ENCODE assay signal across 26 cellular contexts in the genomic region with DNA sequence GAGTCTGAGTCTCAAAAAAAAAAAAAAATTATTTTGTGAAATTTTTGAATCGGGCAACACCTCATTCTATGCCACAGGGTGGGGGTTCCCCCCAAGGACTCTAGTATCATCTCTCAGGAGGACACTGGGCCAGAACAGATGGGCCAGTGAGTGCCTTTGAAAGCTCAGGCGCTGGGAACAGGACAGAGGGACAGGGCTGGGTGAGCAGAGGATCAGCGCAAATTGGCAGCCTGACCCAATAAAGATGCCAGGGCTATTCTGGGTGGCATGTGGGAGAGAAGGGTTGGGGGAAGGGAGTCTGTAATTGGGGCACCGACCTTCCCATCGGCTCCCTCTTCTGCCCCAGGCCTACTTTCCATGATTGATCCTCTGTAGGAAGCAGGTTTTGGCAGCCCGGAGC. TPM values are rescaled to one million over a fixed set of nuclear protein-coding genes. Genes with fewer than 3 reads are reported as not detected.
DNase-seq lines count a peak whose midpoint lies in the region; ATAC-seq and TF ChIP-seq lines count a peak whose summit lies in the region.
"Had no signal": no experiment of that assay in that cellular context is flagged by ENCODE, and none has a peak within 500 bp of the region (broad histone marks: within the 10 kb centered on the region; RNA-seq: fewer than 3 reads in every experiment).

No MANE protein-coding gene starts in this region.

- H3K27ac Mint-ChIP-seq in natural killer cell treated with Interleukin-12 subunit alpha and Interleukin-12 subunit beta and Interleukin-15 and Interleukin-18, amount 100 ng/mL, for 72 hours = peak overlapping the region in 1 of 2 donors; percentile 23
- H3K27ac Mint-ChIP-seq: activated B cell treated with CpG ODN at 0.5 μM for 24 hours; activated CD4-positive, alpha-beta memory T cell treated with anti-CD3 and anti-CD28 coated beads for 36 hours; CD4-positive, CD25-positive, alpha-beta regulatory T cell; immature natural killer cell; T-helper 2 cell treated with Interferon-gamma antibody and Interleukin-4, amounts not matched to agents 5 μg/mL and 100 μg/mL, for 36 hours had no signal

- 56 to 75% (median 70%) methylated on average over 6 of the region's 6 CpGs for WGBS in heart left ventricle, 4 donors
- 83% methylated on average over 6 of the region's 6 CpGs for WGBS in lower leg skin, 2 donors

- no peaks in the 10 kb centered on the region for H3K27me3 ChIP-seq in heart left ventricle
- H3K27me3 ChIP-seq: esophagus squamous epithelium had no signal

- H3K4me3 Mint-ChIP-seq in natural killer cell treated with Interleukin-12 subunit alpha and Interleukin-12 subunit beta and Interleukin-15 and Interleukin-18, amount 100 ng/mL, for 72 hours = no peak overlapping the region
- H3K4me3 Mint-ChIP-seq: activated B cell treated with CpG ODN at 0.5 μM for 24 hours; activated CD4-positive, alpha-beta memory T cell treated with anti-CD3 and anti-CD28 coated beads for 36 hours; CD4-positive, CD25-positive, alpha-beta regulatory T cell; effector memory CD8-positive, alpha-beta T cell; immature natural killer cell; T-helper 2 cell treated with Interferon-gamma antibody and Interleukin-4, amounts not matched to agents 5 μg/mL and 100 μg/mL, for 36 hours had no signal

- TF ChIP-seq POLR2A in heart left ventricle (IDR thresholded peaks at IDR 0.05) = no peak
- no peak for TF ChIP-seq POLR2A in lower leg skin (IDR thresholded peaks at IDR 0.05)

- H3K9me3 ChIP-seq in heart left ventricle = no peaks in the 10 kb centered on the region
- H3K9me3 ChIP-seq: esophagus squamous epithelium, prostate gland had no signal

- no peak for TF ChIP-seq CTCF in heart left ventricle (IDR thresholded peaks at IDR 0.05)
- no peak for TF ChIP-seq CTCF in GM20000 (IDR thresholded peaks at IDR 0.05; ENCODE audit: extremely low read depth, missing control alignments)
- no peak for TF ChIP-seq CTCF in lower leg skin (IDR thresholded peaks at IDR 0.05)

- peak; percentile 97 to 99 (median 98) for ATAC-seq in heart left ventricle
- ATAC-seq in natural killer cell treated with Interleukin-12 subunit alpha and Interleukin-12 subunit beta and Interleukin-15 and Interleukin-18, amount 100 ng/mL, for 72 hours = no peak
- ATAC-seq: effector memory CD8-positive, alpha-beta T cell had no signal

- H3K27ac ChIP-seq in angular gyrus (ENCODE audit: low read depth, low read length) (peak overlapping the region; percentile 72), heart left ventricle (peak overlapping the region; percentile 10 to 86 (median 76)), temporal lobe (ENCODE audit: low read depth, low read length) (peak overlapping the region; percentile 61)
- H3K27ac ChIP-seq: GM23248, SK-N-MC had no signal

- H3K9me3 Mint-ChIP-seq in natural killer cell treated with Interleukin-12 subunit alpha and Interleukin-12 subunit beta and Interleukin-15 and Interleukin-18, amount 100 ng/mL, for 72 hours = no peaks in the 10 kb centered on the region
- H3K9me3 Mint-ChIP-seq: activated B cell treated with CpG ODN at 0.5 μM for 24 hours; activated CD4-positive, alpha-beta memory T cell treated with anti-CD3 and anti-CD28 coated beads for 36 hours; CD4-positive, CD25-positive, alpha-beta regulatory T cell; effector memory CD8-positive, alpha-beta T cell; immature natural killer cell; T-helper 2 cell treated with Interferon-gamma antibody and Interleukin-4, amounts not matched to agents 5 μg/mL and 100 μg/mL, for 36 hours had no signal

- DNase-seq in heart left ventricle = peak in 4 of 5 donors; percentile 69 to 79 (median 74)
- DNase-seq in myocyte (ENCODE audit: low read depth) = peak; percentile 9
- DNase-seq in GM20000 (ENCODE audit: low spot score) = no peak
- DNase-seq in activated gamma-delta T cell (lab: John Stamatoyannopoulos, UW) = no peak
- no peak for DNase-seq in natural killer cell treated with Interleukin-12 subunit alpha and Interleukin-12 subunit beta and Interleukin-15 and Interleukin-18, amount 100 ng/mL, for 72 hours (ENCODE audit: low spot score)
- no peak for DNase-seq in lower leg skin (ENCODE audit: low spot score in 2 of 2)
- DNase-seq: activated B cell treated with CpG ODN at 0.5 μM for 24 hours; activated CD4-positive, alpha-beta memory T cell treated with anti-CD3 and anti-CD28 coated beads for 36 hours; activated naive CD4-positive, alpha-beta T cell; activated T-cell treated with anti-CD3 and anti-CD28 coated beads for 4 hours; CD4-positive, CD25-positive, alpha-beta regulatory T cell; DMS153; effector memory CD8-positive, alpha-beta T cell; esophagus squamous epithelium; GF-D8; GM23248; immature natural killer cell; IMR-90; naive B cell; NCI-H510A; stimulated activated CD4-positive, alpha-beta T cell treated with anti-CD3 and anti-CD28 coated beads, Interleukin-4, amount 100 ng/mL, for 1 hour had no signal

- no peaks in the 10 kb centered on the region for H3K4me1 Mint-ChIP-seq in natural killer cell treated with Interleukin-12 subunit alpha and Interleukin-12 subunit beta and Interleukin-15 and Interleukin-18, amount 100 ng/mL, for 72 hours (ENCODE audit: low read depth in 2 of 2)
- H3K4me1 Mint-ChIP-seq: activated B cell treated with CpG ODN at 0.5 μM for 24 hours, immature natural killer cell, naive B cell had no signal

- peaks cover 0 to 21% (median 0%) of the 10 kb centered on the region in 9 donors for H3K36me3 ChIP-seq in heart left ventricle
- H3K36me3 ChIP-seq: esophagus squamous epithelium, prostate gland had no signal

- H3K4me3 ChIP-seq in heart left ventricle (no peak overlapping the region), lower leg skin (ENCODE audit: low read depth, poor library complexity, severe bottlenecking) (no peak overlapping the region)
- H3K4me3 ChIP-seq: esophagus squamous epithelium, GM23248, prostate gland, SK-N-MC had no signal

- H3K36me3 Mint-ChIP-seq in natural killer cell treated with Interleukin-12 subunit alpha and Interleukin-12 subunit beta and Interleukin-15 and Interleukin-18, amount 100 ng/mL, for 72 hours = no peaks in the 10 kb centered on the region
- H3K36me3 Mint-ChIP-seq: activated CD4-positive, alpha-beta memory T cell treated with anti-CD3 and anti-CD28 coated beads for 36 hours; naive B cell had no signal

- intact Hi-C loops in heart left ventricle (cut with DNase I) = loop anchor here in 3 of 10 donors (5.0 kb wide), 1 partner anchor 61 kb away; the partner anchor contains the start of gene ASXL2 (in 3 of the 3)
- intact Hi-C loops in lower leg skin (cut with DNase I; ENCODE audit: low total_unique reads) = no loop called here

- H3K4me1 ChIP-seq in heart left ventricle = peaks cover 0 to 20% (median 2%) of the 10 kb centered on the region in 12 donors

- H3K27me3 Mint-ChIP-seq in natural killer cell treated with Interleukin-12 subunit alpha and Interleukin-12 subunit beta and Interleukin-15 and Interleukin-18, amount 100 ng/mL, for 72 hours = no peaks in the 10 kb centered on the region
- H3K27me3 Mint-ChIP-seq: activated B cell treated with CpG ODN at 0.5 μM for 24 hours; activated CD4-positive, alpha-beta memory T cell treated with anti-CD3 and anti-CD28 coated beads for 36 hours; CD4-positive, CD25-positive, alpha-beta regulatory T cell; effector memory CD8-positive, alpha-beta T cell; naive B cell had no signal

RNA-seq across cellular contexts. Expression of gene KIF3C, which starts 44.0 kb away (rescaled TPM):
- total RNA-seq in heart left ventricle (1 to 10 TPM in 8 of 9 donors, under 1 TPM in 1; 0.93 to 8.9 (median 3.1) TPM), myocyte (5.4 and 8.6 TPM in 2 replicates), temporal lobe (112 TPM), lower leg skin (1 to 10 TPM; 3.6 to 6.7 (median 4.2) TPM)
- polyA plus RNA-seq in heart left ventricle = 1 to 10 TPM; 1.3 to 1.8 TPM
- 35.3 TPM for polyA plus RNA-seq in myocyte (2012)
- total RNA-seq in natural killer cell treated with Interleukin-12 subunit alpha and Interleukin-12 subunit beta and Interleukin-15 and Interleukin-18, amount 100 ng/mL, for 72 hours = 1 to 10 TPM in 1 of 2 donors, under 1 TPM in 1; 0.93 to 2.5 TPM

Comparison
In these comparisons a context has a peak if more than half of its experiments do, and no peak if none do; other contexts are left out.
1. ATAC-seq: peak in heart left ventricle (4 of 4); none in natural killer cell treated with Interleukin-12 subunit alpha and Interleukin-12 subunit beta and Interleukin-15 and Interleukin-18, amount 100 ng/mL, for 72 hours (0 of 2).
2. DNase-seq: peak in heart left ventricle (4 of 5) and myocyte (single experiment); none in GM20000 (single experiment), activated gamma-delta T cell (single experiment), natural killer cell treated with Interleukin-12 subunit alpha and Interleukin-12 subunit beta and Interleukin-15 and Interleukin-18, amount 100 ng/mL, for 72 hours (single experiment) and lower leg skin (0 of 2).
3. RNA of gene KIF3C, which starts 44.0 kb away (total RNA-seq): 112 TPM in temporal lobe (single experiment); 5.4 to 8.6 TPM in myocyte, 3.6 to 6.7 TPM in lower leg skin, 0.93 to 8.9 TPM in heart left ventricle and 0.93 to 2.5 TPM in natural killer cell treated with Interleukin-12 subunit alpha and Interleukin-12 subunit beta and Interleukin-15 and Interleukin-18, amount 100 ng/mL, for 72 hours; every median in the first group is over 10 times any median in the second.
4. Peak in every context shown above with its lines, with median percentiles within 50 percentile points of each other: H3K27ac ChIP-seq.